ENCODE assay signal across 11 cellular contexts in the genomic region with DNA sequence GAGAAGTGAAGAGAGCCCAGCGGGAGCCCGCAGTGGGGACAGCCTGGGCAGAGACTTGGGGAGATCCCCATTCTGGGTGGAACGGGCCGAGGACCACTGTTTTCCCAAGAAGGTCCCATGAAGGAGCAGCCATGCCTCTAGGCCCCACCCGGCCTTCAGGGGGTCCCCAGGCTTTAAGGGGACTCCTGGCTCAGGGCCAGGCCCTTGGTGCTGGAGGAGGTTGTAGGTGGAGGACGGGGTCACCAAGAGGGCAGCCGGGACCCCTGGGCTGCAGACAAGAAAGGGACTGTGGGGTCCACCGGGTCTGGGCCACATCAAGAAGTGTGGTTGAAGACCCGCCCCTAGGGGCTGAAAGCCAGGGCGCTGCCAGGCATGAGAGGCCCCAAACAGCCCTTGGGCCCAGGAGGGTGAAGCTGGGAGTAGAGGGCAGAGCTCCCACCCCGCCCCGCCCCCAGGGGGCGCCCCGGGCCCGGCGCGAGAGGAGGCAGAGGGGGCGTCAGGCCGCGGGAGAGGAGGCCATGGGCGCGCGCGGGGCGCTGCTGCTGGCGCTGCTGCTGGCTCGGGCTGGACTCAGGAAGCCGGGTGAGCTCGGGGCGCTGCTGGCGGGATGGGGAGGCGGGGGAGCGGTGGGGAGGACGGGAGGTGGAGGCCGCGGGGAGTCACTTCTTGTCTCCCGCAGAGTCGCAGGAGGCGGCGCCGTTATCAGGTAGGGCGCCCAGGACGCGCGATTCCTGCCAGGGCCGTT. TPM values are rescaled to one million over a fixed set of nuclear protein-coding genes. Genes with fewer than 3 reads are reported as not detected.
DNase-seq lines count a peak whose midpoint lies in the region; ATAC-seq, FAIRE-seq and TF ChIP-seq lines count a peak whose summit lies in the region.
"Had no signal": no experiment of that assay in that cellular context is flagged by ENCODE, and none has a peak within 500 bp of the region (broad histone marks: within the 10 kb centered on the region; RNA-seq: fewer than 3 reads in every experiment).

A gene with protein sequence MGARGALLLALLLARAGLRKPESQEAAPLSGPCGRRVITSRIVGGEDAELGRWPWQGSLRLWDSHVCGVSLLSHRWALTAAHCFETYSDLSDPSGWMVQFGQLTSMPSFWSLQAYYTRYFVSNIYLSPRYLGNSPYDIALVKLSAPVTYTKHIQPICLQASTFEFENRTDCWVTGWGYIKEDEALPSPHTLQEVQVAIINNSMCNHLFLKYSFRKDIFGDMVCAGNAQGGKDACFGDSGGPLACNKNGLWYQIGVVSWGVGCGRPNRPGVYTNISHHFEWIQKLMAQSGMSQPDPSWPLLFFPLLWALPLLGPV (plus strand): TSS at position 487 of the 745 bp plus-strand sequence. CDS start 32 bp downstream, at position 519.

- no peaks in the 10 kb centered on the region for H3K4me1 Mint-ChIP-seq in WTC11

- CTCF ChIA-PET in WTC11 (lab: Charles Lee), result interaction anchor here (0.6 to 2.2 kb wide), 26 partner anchors 9 to 285 kb away, joined by 3 to 25 read pairs (median 4); partner anchors contain the start of genes FLYWCH2 and PRSS41

- FAIRE-seq in GM12891 (lab: Jason Lieb, UNC), result no peak
- no peak for FAIRE-seq in GM12892 (lab: Jason Lieb, UNC)
- FAIRE-seq: astrocyte had no signal

- H3K36me3 Mint-ChIP-seq in WTC11, result no peaks in the 10 kb centered on the region

- POLR2A ChIA-PET in WTC11 (lab: Charles Lee), result no interaction called here

- no peaks in the 10 kb centered on the region for H3K27me3 Mint-ChIP-seq in WTC11 (ENCODE audit: low read depth)

- peak; percentile 68 for TF ChIP-seq CTCF in WTC11 (IDR thresholded peaks at IDR 0.05)

- peak; percentile 83 for ATAC-seq in WTC11

- H3K4me3 Mint-ChIP-seq in WTC11, result no peak within 1 kb of the TSS

- TF ChIP-seq POLR2A in GM12891 (IDR thresholded peaks at IDR 0.05; ENCODE audit: low read depth, low read length), result no peak
- TF ChIP-seq POLR2A in GM12892 (IDR thresholded peaks at IDR 0.05; ENCODE audit: low read depth, low read length), result no peak

- peak; percentile 78 for DNase-seq in GM12891 (ENCODE audit: insufficient read length, low spot score)
- DNase-seq in WTC11 (ENCODE audit: low spot score), result peak; percentile 67
- peak; percentile 17 for DNase-seq in effector CD8-positive, alpha-beta T cell (lab: John Stamatoyannopoulos, UW)
- DNase-seq in stimulated activated CD4-positive, alpha-beta T cell treated with anti-CD3 and anti-CD28 coated beads, Interleukin-1b, Interleukin-23, amount 100 ng/mL, for 4 hours (ENCODE audit: low read depth in 2 of 2), result peak; percentile 20 to 33
- DNase-seq in anterior cingulate cortex (lab: John Stamatoyannopoulos, UW), result no peak
- DNase-seq in C1 segment of cervical spinal cord (lab: John Stamatoyannopoulos, UW), result no peak
- no peak for DNase-seq in NCI-H1092 treated with DMSO at 0.1 percent for 48 hours (lab: John Stamatoyannopoulos, UW)
- DNase-seq in GM12892 (ENCODE audit: insufficient read length), result no peak
- DNase-seq: KG1 had no signal

- no peaks in the 10 kb centered on the region for H3K9me3 Mint-ChIP-seq in WTC11

- no peak within 1 kb of the TSS for H3K27ac Mint-ChIP-seq in WTC11

TF ChIP-seq in GM12891, 5 proteins besides CTCF, POLR2A, EP300 and RAD21:
- TF ChIP-seq TAF1 (IDR thresholded peaks at IDR 0.05; ENCODE audit: low read depth, low read length), result no peak
- no peak for TF ChIP-seq POLR2AphosphoS5 (IDR thresholded peaks at IDR 0.05; ENCODE audit: low read depth, low read length)
- no peak for TF ChIP-seq SPI1 (IDR thresholded peaks at IDR 0.05; ENCODE audit: low read depth, low read length)
- no peak for TF ChIP-seq POU2F2 (IDR thresholded peaks at IDR 0.05; ENCODE audit: low read depth, low read length)
- no peak for TF ChIP-seq PAX5 (IDR thresholded peaks at IDR 0.05; ENCODE audit: insufficient read depth, low read length, severe bottlenecking)
TF ChIP-seq in GM12891: peak in this region for 0.

TF ChIP-seq in WTC11, 78 proteins besides CTCF, POLR2A, EP300 and RAD21:
- TF ChIP-seq MXD4 (CRISPR knock-in tag; IDR thresholded peaks at IDR 0.05; ENCODE audit: borderline replicate concordance) (no peak), CBFB (CRISPR knock-in tag; IDR thresholded peaks at IDR 0.05; ENCODE audit: low read depth) (no peak), RORB (CRISPR knock-in tag; IDR thresholded peaks at IDR 0.05) (no peak), ZNF121 (CRISPR knock-in tag; IDR thresholded peaks at IDR 0.05) (no peak), GTF2I (CRISPR knock-in tag; conservative IDR thresholded peaks at IDR 0.05) (no peak), FOXP1 (CRISPR knock-in tag; IDR thresholded peaks at IDR 0.05; ENCODE audit: borderline replicate concordance) (no peak), ZNF671 (CRISPR knock-in tag; IDR thresholded peaks at IDR 0.05) (no peak), SMAD4 (CRISPR knock-in tag; IDR thresholded peaks at IDR 0.05) (no peak)
- TF ChIP-seq, protein P1, sequence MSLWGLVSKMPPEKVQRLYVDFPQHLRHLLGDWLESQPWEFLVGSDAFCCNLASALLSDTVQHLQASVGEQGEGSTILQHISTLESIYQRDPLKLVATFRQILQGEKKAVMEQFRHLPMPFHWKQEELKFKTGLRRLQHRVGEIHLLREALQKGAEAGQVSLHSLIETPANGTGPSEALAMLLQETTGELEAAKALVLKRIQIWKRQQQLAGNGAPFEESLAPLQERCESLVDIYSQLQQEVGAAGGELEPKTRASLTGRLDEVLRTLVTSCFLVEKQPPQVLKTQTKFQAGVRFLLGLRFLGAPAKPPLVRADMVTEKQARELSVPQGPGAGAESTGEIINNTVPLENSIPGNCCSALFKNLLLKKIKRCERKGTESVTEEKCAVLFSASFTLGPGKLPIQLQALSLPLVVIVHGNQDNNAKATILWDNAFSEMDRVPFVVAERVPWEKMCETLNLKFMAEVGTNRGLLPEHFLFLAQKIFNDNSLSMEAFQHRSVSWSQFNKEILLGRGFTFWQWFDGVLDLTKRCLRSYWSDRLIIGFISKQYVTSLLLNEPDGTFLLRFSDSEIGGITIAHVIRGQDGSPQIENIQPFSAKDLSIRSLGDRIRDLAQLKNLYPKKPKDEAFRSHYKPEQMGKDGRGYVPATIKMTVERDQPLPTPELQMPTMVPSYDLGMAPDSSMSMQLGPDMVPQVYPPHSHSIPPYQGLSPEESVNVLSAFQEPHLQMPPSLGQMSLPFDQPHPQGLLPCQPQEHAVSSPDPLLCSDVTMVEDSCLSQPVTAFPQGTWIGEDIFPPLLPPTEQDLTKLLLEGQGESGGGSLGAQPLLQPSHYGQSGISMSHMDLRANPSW (CRISPR knock-in tag; conservative IDR thresholded peaks at IDR 0.05; ENCODE audit: low read depth), result no peak
- TF ChIP-seq, protein P2, sequence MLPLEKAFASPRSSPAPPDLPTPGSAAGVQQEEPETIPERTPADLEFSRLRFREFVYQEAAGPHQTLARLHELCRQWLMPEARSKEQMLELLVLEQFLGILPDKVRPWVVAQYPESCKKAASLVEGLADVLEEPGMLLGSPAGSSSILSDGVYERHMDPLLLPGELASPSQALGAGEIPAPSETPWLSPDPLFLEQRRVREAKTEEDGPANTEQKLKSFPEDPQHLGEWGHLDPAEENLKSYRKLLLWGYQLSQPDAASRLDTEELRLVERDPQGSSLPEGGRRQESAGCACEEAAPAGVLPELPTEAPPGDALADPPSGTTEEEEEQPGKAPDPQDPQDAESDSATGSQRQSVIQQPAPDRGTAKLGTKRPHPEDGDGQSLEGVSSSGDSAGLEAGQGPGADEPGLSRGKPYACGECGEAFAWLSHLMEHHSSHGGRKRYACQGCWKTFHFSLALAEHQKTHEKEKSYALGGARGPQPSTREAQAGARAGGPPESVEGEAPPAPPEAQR (CRISPR knock-in tag; IDR thresholded peaks at IDR 0.05), result no peak
- TF ChIP-seq, protein P3, sequence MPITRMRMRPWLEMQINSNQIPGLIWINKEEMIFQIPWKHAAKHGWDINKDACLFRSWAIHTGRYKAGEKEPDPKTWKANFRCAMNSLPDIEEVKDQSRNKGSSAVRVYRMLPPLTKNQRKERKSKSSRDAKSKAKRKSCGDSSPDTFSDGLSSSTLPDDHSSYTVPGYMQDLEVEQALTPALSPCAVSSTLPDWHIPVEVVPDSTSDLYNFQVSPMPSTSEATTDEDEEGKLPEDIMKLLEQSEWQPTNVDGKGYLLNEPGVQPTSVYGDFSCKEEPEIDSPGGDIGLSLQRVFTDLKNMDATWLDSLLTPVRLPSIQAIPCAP (CRISPR knock-in tag; IDR thresholded peaks at IDR 0.05), result no peak
- TF ChIP-seq, protein P4, sequence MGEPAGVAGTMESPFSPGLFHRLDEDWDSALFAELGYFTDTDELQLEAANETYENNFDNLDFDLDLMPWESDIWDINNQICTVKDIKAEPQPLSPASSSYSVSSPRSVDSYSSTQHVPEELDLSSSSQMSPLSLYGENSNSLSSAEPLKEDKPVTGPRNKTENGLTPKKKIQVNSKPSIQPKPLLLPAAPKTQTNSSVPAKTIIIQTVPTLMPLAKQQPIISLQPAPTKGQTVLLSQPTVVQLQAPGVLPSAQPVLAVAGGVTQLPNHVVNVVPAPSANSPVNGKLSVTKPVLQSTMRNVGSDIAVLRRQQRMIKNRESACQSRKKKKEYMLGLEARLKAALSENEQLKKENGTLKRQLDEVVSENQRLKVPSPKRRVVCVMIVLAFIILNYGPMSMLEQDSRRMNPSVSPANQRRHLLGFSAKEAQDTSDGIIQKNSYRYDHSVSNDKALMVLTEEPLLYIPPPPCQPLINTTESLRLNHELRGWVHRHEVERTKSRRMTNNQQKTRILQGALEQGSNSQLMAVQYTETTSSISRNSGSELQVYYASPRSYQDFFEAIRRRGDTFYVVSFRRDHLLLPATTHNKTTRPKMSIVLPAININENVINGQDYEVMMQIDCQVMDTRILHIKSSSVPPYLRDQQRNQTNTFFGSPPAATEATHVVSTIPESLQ (CRISPR knock-in tag; IDR thresholded peaks at IDR 0.05), result no peak

RNA-seq across cellular contexts. Expression of the gene that starts here (rescaled TPM):
- polyA plus RNA-seq in GM12891 (2012; ENCODE audit: low read depth, missing spikeins), result 29.1 TPM
- total RNA-seq in WTC11 (2021), result 1.2 to 1.5 TPM (median 1.4 TPM) in 3 replicates
- polyA plus RNA-seq in GM12892 (2012; ENCODE audit: missing spikeins), result 0.59 TPM
- total RNA-seq: astrocyte, Right ventricle myocardium inferior had no signal

Comparison
In these comparisons a context has a peak if more than half of its experiments do, and no peak if none do; other contexts are left out.
1. DNase-seq: peak in GM12891 (single experiment), WTC11 (single experiment), effector CD8-positive, alpha-beta T cell (single experiment) and stimulated activated CD4-positive, alpha-beta T cell treated with anti-CD3 and anti-CD28 coated beads, Interleukin-1b, Interleukin-23, amount 100 ng/mL, for 4 hours (2 of 2); none in anterior cingulate cortex (0 of 58), C1 segment of cervical spinal cord (0 of 14), NCI-H1092 treated with DMSO at 0.1 percent for 48 hours (single experiment) and GM12892 (single experiment).